8 cellular contexts compared by ENCODE assay signal in genomic region chr9:120937127-120937526, GRCh38. TPM values are rescaled to one million over a fixed set of nuclear protein-coding genes. Genes with fewer than 3 reads are reported as not detected.
DNase-seq lines count a peak whose midpoint lies in the region; ATAC-seq and TF ChIP-seq lines count a peak whose summit lies in the region.

No MANE protein-coding gene starts in this region.

- H3K4me2 ChIP-seq in SU-DHL-6 (ENCODE audit: low read depth, low read length, poor library complexity, severe bottlenecking) (no peak overlapping the region), fibroblast of lung (ENCODE audit: extremely low read depth, insufficient read depth, low read length) (peak overlapping the region; percentile 37)

- ATAC-seq in HG03571 (IDR thresholded peaks at IDR 0.05; ENCODE audit: unreplicated experiment) (no peak), HG03280 (IDR thresholded peaks at IDR 0.05; ENCODE audit: unreplicated experiment) (no peak)

- H2AFZ ChIP-seq in SU-DHL-6 (ENCODE audit: low read depth, low read length, severe bottlenecking) (no peak overlapping the region), fibroblast of lung (ENCODE audit: low read length) (no peak overlapping the region)

- H3K79me2 ChIP-seq in SU-DHL-6 (ENCODE audit: insufficient read depth, low read length), result no peaks in the 10 kb centered on the region
- no peaks in the 10 kb centered on the region for H3K79me2 ChIP-seq in fibroblast of lung (ENCODE audit: control insufficient read depth, insufficient read depth, low read length)

- WGBS in sigmoid colon, 2 donors, result 80 to 85% methylated on average over 1 of the region's 1 CpG

- intact Hi-C loops in sigmoid colon (cut with DNase I), result loop anchor here (2.0 kb wide), 3 partner anchors 60 to 144 kb away; partner anchors contain the start of genes FBXW2 and PHF19

- H3F3A ChIP-seq in SU-DHL-6 (ENCODE audit: insufficient read depth), result peaks cover 48% of the 10 kb centered on the region

- H3K4me1 ChIP-seq in fibroblast of lung (ENCODE audit: control insufficient read depth, extremely low read depth, insufficient read depth, low read length), result peaks cover 27% of the 10 kb centered on the region
- H3K4me1 ChIP-seq in sigmoid colon, result peaks cover 0 to 55% (median 48%) of the 10 kb centered on the region in 4 donors

- H3K9me3 ChIP-seq in SU-DHL-6 (ENCODE audit: insufficient read depth, low read length) (no peaks in the 10 kb centered on the region), fibroblast of lung (ENCODE audit: control insufficient read depth, insufficient read depth, low read depth, low read length) (no peaks in the 10 kb centered on the region), sigmoid colon (no peaks in the 10 kb centered on the region)

- no peak for TF ChIP-seq EP300 in sigmoid colon (IDR thresholded peaks at IDR 0.05)

- TF ChIP-seq CTCF in C4-2B (conservative IDR thresholded peaks at IDR 0.05), result no peak
- no peak for TF ChIP-seq CTCF in SU-DHL-6 (IDR thresholded peaks at IDR 0.05; ENCODE audit: insufficient read depth, low read length, poor library complexity, severe bottlenecking)
- no peak for TF ChIP-seq CTCF in fibroblast of lung (conservative IDR thresholded peaks at IDR 0.05 in 1 of 2, IDR thresholded peaks at IDR 0.05 in 1 of 2; ENCODE audit: low read depth in 1 of 2, low read length in 2 of 2)
- TF ChIP-seq CTCF in sigmoid colon (IDR thresholded peaks at IDR 0.05), result no peak

- no peaks in the 10 kb centered on the region for H3K27me3 ChIP-seq in SU-DHL-6 (ENCODE audit: low read length)
- H3K27me3 ChIP-seq in fibroblast of lung (ENCODE audit: control insufficient read depth, insufficient read depth, low read length), result no peaks in the 10 kb centered on the region
- no peaks in the 10 kb centered on the region for H3K27me3 ChIP-seq in sigmoid colon

- H3K36me3 ChIP-seq in SU-DHL-6 (ENCODE audit: low read length), result no peaks in the 10 kb centered on the region
- H3K36me3 ChIP-seq in fibroblast of lung (ENCODE audit: control insufficient read depth, insufficient read depth, low read length), result no peaks in the 10 kb centered on the region
- no peaks in the 10 kb centered on the region for H3K36me3 ChIP-seq in sigmoid colon

- no peak for TF ChIP-seq POLR2A in sigmoid colon (IDR thresholded peaks at IDR 0.05)

- DNase-seq in fibroblast of lung (ENCODE audit: low read depth in 2 of 2), result peak in 1 of 2 donors; percentile 23
- peak; percentile 71 for DNase-seq in sigmoid colon
- DNase-seq in NCI-H128 (lab: John Stamatoyannopoulos, UW; ENCODE audit: unreplicated experiment), result no peak
- no peak for DNase-seq in SK-N-DZ (ENCODE audit: low spot score)

- H3K9ac ChIP-seq in SU-DHL-6 (ENCODE audit: low read length) (peak overlapping the region; percentile 48), fibroblast of lung (ENCODE audit: insufficient read depth, low read length) (no peak overlapping the region)

- H3K9me2 ChIP-seq in SU-DHL-6 (replicated peaks; ENCODE audit: insufficient read depth, low read length), result no peaks in the 10 kb centered on the region

- no peaks in the 10 kb centered on the region for H4K20me1 ChIP-seq in SU-DHL-6 (ENCODE audit: low read depth, low read length)
- no peaks in the 10 kb centered on the region for H4K20me1 ChIP-seq in fibroblast of lung (ENCODE audit: control insufficient read depth, extremely low read depth, insufficient read depth, low read length)

- H3K27ac ChIP-seq in C4-2B, result peak overlapping the region; percentile 71
- peak overlapping the region; percentile 93 for H3K27ac ChIP-seq in SU-DHL-6 (ENCODE audit: low read depth, low read length)
- H3K27ac ChIP-seq in fibroblast of lung (ENCODE audit: insufficient read depth, low read length), result peak overlapping the region; percentile 13
- H3K27ac ChIP-seq in sigmoid colon, result peak overlapping the region; percentile 85 to 91 (median 88)

- H3K4me3 ChIP-seq in SU-DHL-6 (ENCODE audit: insufficient read depth, low read length, poor library complexity, severe bottlenecking), result no peak overlapping the region
- no peak overlapping the region for H3K4me3 ChIP-seq in fibroblast of lung (replicated peaks in 1 of 4; ENCODE audit: control extremely low read depth in 1 of 4, insufficient read depth in 1 of 4, low read depth in 3 of 4, low read length in 4 of 4)
- H3K4me3 ChIP-seq in sigmoid colon, result no peak overlapping the region

RNA-seq across cellular contexts. Expression of gene TRAF1, which starts 10.5 kb away (rescaled TPM):
- 2.6 and 3.8 TPM in 2 replicates for total RNA-seq in fibroblast of lung
- 0.58 and 0.93 TPM in 2 replicates for polyA plus RNA-seq in fibroblast of lung
- polyA plus RNA-seq in fibroblast of lung (2012), result 0.52 and 0.82 TPM in 2 replicates
- 1.4 TPM in 2 replicates for polyA minus RNA-seq in fibroblast of lung (ENCODE audit: low replicate concordance)
- total RNA-seq in sigmoid colon, result 1 to 10 TPM; 4.4 to 8.0 (median 5.0) TPM
- 10 to 100 TPM in 1 of 3 donors, under 1 TPM in 2; 0.46 to 10.0 (median 0.60) TPM for polyA plus RNA-seq in sigmoid colon
- 0.73 and 0.99 TPM in 2 replicates for polyA plus RNA-seq in SK-N-DZ (2014; cell fraction: cytosol; rRNA removed)
- polyA plus RNA-seq in SK-N-DZ (2014; cell fraction: nucleus; rRNA removed), result 2.5 and 4.3 TPM in 2 replicates

Comparison
In these comparisons a context has a peak if more than half of its experiments do, and no peak if none do; other contexts are left out.
1. H3K27ac ChIP-seq: peak in every context shown above with its lines; median percentile 93 in SU-DHL-6; 88 in sigmoid colon; 71 in C4-2B; 13 in fibroblast of lung.